In the genomic region with DNA sequence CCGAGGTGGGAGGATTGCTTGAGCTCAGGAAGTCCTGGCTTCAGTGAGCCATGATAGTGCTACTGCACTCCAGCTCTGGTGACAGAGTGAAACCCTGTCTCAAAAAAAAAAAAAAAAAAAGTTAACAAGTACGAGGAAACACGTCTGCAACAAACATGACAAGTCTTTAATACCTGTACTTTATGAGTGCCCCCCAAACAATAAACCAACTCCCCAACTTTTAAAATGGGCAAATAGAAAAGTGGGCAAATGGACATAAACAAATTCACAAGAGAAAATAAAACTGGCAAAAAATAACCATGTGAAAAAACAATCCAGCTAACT, we compare ENCODE assay signal across 1 cellular context.
A peak's percentile ranks its signal among the peaks of the same experiment; 100 is the strongest.
TF ChIP-seq lines count a peak whose summit lies in the region.

No MANE protein-coding gene starts in this region.

TF ChIP-seq in K562, 482 proteins besides CTCF, POLR2A, EP300 and RAD21:
- TF ChIP-seq MECOM (CRISPR knock-in tag; IDR thresholded peaks at IDR 0.05) (peak; percentile 27; the same call in 1 of the 2 replicates), ATF6 (CRISPR knock-in tag; IDR thresholded peaks at IDR 0.05) (no peak), ARNT (IDR thresholded peaks at IDR 0.05) (0 out of 4 replicates have a peak, but pooled peaks of 1 of the 2 experiments have one; percentile 20), SRSF1 (IDR thresholded peaks at IDR 0.05; ENCODE audit: low read depth, low read length) (no peak), MLX (CRISPR knock-in tag; conservative IDR thresholded peaks at IDR 0.05) (no peak), KDM2B (CRISPR knock-in tag; IDR thresholded peaks at IDR 0.05) (0 out of 2 replicates have a peak, but pooled peaks have one; percentile 36), PCBP1 (IDR thresholded peaks at IDR 0.05; ENCODE audit: low read depth, low read length, poor library complexity, severe bottlenecking) (no peak), HLTF (IDR thresholded peaks at IDR 0.05) (peak; percentile 62; the same call in 1 of the 2 replicates), SMARCE1 (IDR thresholded peaks at IDR 0.05) (peak; percentile 29; the same call in 1 of the 2 replicates), TCF7 (IDR thresholded peaks at IDR 0.05; ENCODE audit: borderline replicate concordance) (no peak), TCF7L2 (IDR thresholded peaks at IDR 0.05; ENCODE audit: low read depth, low read length) (no peak), ZNF384 (IDR thresholded peaks at IDR 0.05; ENCODE audit: low read depth, low read length) (peak; percentile 52; the same call in 1 of the 2 replicates), LARP7 (IDR thresholded peaks at IDR 0.05) (peak; percentile 65; the same call in 1 of the 2 replicates), ETS1 (conservative IDR thresholded peaks at IDR 0.05; ENCODE audit: control insufficient read depth, low read depth, low read length) (no peak), RBM25 (IDR thresholded peaks at IDR 0.05; ENCODE audit: low read depth, low read length, severe bottlenecking) (no peak), HMBOX1 (IDR thresholded peaks at IDR 0.05) (peak; percentile 66; the same call in 1 of the 2 replicates), FIP1L1 (IDR thresholded peaks at IDR 0.05; ENCODE audit: low read depth, low read length, poor library complexity, severe bottlenecking) (no peak), ARID1B (IDR thresholded peaks at IDR 0.05) (peak; percentile 13), PHTF2 (CRISPR knock-in tag; IDR thresholded peaks at IDR 0.05) (no peak), CSDE1 (IDR thresholded peaks at IDR 0.05) (0 out of 4 replicates have a peak, but pooled peaks of 1 of the 2 experiments have one; percentile 64), DPF2 (IDR thresholded peaks at IDR 0.05) (no peak), TBL1XR1 (IDR thresholded peaks at IDR 0.05; ENCODE audit: low read length in 2 of 2) (0 out of 4 replicates have a peak, but pooled peaks of 1 of the 2 experiments have one; percentile 32), FUS (optimal IDR thresholded peaks at IDR 0.05; ENCODE audit: low read depth, low read length) (no peak), ZNF695 (CRISPR knock-in tag; IDR thresholded peaks at IDR 0.05) (no peak), PKNOX1 (IDR thresholded peaks at IDR 0.05) (no peak), ESRRA (IDR thresholded peaks at IDR 0.05; ENCODE audit: borderline replicate concordance, low read depth) (no peak), CTCFL (IDR thresholded peaks at IDR 0.05; ENCODE audit: borderline replicate concordance, insufficient read depth, low read depth, low read length, poor library complexity, severe bottlenecking) (no peak), PYGO2 (tag; IDR thresholded peaks at IDR 0.05) (0 out of 2 replicates have a peak, but pooled peaks have one; percentile 23), BRD9 (IDR thresholded peaks at IDR 0.05; ENCODE audit: low read depth, partially characterized antibody) (peak; percentile 23), CBFB (CRISPR knock-in tag; IDR thresholded peaks at IDR 0.05) (no peak), HDGF (IDR thresholded peaks at IDR 0.05) (0 out of 2 replicates have a peak, but pooled peaks have one; percentile 31)
- TF ChIP-seq, protein P1, sequence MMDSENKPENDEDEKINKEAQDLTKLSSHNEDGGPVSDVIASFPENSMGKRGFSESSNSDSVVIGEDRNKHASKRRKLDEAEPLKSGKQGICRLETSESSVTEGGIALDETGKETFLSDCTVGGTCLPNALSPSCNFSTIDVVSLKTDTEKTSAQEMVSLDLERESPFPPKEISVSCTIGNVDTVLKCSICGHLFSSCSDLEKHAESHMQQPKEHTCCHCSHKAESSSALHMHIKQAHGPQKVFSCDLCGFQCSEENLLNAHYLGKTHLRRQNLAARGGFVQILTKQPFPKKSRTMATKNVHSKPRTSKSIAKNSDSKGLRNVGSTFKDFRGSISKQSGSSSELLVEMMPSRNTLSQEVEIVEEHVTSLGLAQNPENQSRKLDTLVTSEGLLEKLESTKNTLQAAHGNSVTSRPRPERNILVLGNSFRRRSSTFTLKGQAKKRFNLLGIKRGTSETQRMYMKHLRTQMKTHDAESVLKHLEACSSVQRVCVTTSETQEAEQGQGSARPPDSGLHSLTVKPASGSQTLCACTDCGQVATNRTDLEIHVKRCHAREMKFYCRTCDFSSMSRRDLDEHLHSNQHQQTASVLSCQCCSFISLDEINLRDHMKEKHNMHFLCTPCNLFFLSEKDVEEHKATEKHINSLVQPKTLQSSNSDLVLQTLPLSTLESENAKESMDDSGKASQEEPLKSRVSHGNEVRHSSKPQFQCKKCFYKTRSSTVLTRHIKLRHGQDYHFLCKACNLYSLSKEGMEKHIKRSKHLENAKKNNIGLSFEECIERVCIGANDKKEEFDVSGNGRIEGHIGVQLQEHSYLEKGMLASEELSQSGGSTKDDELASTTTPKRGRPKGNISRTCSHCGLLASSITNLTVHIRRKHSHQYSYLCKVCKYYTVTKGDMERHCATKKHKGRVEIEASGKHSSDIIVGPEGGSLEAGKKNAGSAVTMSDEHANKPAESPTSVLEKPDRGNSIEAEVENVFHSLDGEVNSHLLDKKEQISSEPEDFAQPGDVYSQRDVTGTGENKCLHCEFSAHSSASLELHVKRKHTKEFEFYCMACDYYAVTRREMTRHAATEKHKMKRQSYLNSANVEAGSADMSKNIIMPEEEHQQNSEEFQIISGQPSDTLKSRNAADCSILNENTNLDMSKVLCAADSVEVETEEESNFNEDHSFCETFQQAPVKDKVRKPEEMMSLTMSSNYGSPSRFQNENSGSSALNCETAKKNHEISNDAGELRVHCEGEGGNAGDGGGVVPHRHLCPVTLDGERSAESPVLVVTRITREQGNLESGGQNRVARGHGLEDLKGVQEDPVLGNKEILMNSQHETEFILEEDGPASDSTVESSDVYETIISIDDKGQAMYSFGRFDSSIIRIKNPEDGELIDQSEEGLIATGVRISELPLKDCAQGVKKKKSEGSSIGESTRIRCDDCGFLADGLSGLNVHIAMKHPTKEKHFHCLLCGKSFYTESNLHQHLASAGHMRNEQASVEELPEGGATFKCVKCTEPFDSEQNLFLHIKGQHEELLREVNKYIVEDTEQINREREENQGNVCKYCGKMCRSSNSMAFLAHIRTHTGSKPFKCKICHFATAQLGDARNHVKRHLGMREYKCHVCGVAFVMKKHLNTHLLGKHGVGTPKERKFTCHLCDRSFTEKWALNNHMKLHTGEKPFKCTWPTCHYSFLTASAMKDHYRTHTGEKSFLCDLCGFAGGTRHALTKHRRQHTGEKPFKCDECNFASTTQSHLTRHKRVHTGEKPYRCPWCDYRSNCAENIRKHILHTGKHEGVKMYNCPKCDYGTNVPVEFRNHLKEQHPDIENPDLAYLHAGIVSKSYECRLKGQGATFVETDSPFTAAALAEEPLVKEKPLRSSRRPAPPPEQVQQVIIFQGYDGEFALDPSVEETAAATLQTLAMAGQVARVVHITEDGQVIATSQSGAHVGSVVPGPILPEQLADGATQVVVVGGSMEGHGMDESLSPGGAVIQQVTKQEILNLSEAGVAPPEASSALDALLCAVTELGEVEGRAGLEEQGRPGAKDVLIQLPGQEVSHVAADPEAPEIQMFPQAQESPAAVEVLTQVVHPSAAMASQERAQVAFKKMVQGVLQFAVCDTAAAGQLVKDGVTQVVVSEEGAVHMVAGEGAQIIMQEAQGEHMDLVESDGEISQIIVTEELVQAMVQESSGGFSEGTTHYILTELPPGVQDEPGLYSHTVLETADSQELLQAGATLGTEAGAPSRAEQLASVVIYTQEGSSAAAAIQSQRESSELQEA (IDR thresholded peaks at IDR 0.05; ENCODE audit: low read depth), result 0 out of 2 replicates have a peak, but pooled peaks have one; percentile 21
- TF ChIP-seq, protein P2, sequence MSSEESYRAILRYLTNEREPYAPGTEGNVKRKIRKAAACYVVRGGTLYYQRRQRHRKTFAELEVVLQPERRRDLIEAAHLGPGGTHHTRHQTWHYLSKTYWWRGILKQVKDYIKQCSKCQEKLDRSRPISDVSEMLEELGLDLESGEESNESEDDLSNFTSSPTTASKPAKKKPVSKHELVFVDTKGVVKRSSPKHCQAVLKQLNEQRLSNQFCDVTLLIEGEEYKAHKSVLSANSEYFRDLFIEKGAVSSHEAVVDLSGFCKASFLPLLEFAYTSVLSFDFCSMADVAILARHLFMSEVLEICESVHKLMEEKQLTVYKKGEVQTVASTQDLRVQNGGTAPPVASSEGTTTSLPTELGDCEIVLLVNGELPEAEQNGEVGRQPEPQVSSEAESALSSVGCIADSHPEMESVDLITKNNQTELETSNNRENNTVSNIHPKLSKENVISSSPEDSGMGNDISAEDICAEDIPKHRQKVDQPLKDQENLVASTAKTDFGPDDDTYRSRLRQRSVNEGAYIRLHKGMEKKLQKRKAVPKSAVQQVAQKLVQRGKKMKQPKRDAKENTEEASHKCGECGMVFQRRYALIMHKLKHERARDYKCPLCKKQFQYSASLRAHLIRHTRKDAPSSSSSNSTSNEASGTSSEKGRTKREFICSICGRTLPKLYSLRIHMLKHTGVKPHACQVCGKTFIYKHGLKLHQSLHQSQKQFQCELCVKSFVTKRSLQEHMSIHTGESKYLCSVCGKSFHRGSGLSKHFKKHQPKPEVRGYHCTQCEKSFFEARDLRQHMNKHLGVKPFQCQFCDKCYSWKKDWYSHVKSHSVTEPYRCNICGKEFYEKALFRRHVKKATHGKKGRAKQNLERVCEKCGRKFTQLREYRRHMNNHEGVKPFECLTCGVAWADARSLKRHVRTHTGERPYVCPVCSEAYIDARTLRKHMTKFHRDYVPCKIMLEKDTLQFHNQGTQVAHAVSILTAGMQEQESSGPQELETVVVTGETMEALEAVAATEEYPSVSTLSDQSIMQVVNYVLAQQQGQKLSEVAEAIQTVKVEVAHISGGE (CRISPR knock-in tag; IDR thresholded peaks at IDR 0.05), result no peak
